Comparison of ENCODE assay signal across 10 cellular contexts in the genomic region with DNA sequence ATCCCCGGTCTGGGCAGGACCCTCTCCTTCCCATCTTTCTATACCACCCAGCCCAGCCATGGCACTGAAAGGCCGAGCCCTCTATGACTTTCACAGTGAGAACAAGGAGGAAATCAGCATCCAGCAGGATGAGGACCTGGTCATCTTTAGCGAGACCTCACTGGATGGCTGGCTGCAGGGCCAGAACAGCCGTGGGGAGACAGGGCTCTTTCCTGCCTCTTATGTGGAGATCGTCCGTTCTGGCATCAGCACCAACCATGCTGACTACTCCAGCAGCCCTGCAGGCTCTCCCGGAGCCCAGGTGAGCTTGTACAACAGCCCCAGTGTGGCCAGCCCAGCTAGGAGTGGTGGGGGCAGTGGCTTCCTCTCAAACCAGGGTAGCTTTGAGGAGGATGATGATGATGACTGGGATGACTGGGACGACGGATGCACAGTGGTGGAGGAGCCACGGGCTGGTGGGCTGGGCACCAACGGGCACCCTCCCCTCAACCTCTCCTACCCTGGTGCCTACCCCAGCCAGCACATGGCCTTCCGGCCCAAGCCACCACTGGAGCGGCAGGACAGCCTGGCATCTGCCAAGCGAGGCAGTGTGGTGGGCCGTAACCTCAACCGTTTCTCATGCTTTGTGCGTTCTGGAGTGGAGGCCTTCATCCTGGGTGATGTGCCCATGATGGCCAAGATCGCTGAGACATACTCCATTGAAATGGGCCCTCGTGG. TPM values are rescaled to one million over a fixed set of nuclear protein-coding genes. Genes with fewer than 3 reads are reported as not detected.
A peak's percentile ranks its signal among the peaks of the same experiment; 100 is the strongest.
DNase-seq lines count a peak whose midpoint lies in the region; ATAC-seq, FAIRE-seq and TF ChIP-seq lines count a peak whose summit lies in the region.
"Had no signal": no experiment of that assay in that cellular context is flagged by ENCODE, and none has a peak within 500 bp of the region (broad histone marks: within the 10 kb centered on the region; RNA-seq: fewer than 3 reads in every experiment).

No MANE protein-coding gene starts in this region.

- 43 to 57% methylated on average over 19 of the region's 19 CpGs for WGBS in pancreas, 2 donors

- H3K27ac ChIP-seq in CD8-positive, alpha-beta T cell (ENCODE audit: low read depth, low read length), result no peak overlapping the region
- H3K27ac ChIP-seq in pancreas, result peak overlapping the region in 3 of 4 donors; percentile 95 to 99 (median 98)

- no peak overlapping the region for H3K27ac Mint-ChIP-seq in CD8-positive, alpha-beta T cell
- H3K27ac Mint-ChIP-seq in WTC11, result peak overlapping the region; percentile 89; the same call in 1 of the 2 replicates

- no peaks in the 10 kb centered on the region for H3K9me3 Mint-ChIP-seq in CD8-positive, alpha-beta T cell
- H3K9me3 Mint-ChIP-seq in WTC11, result no peaks in the 10 kb centered on the region

- no peak for FAIRE-seq in pancreas (lab: Jason Lieb, UNC)

- no peaks in the 10 kb centered on the region for H3K27me3 ChIP-seq in CD8-positive, alpha-beta T cell (ENCODE audit: insufficient read depth, low read length)
- no peaks in the 10 kb centered on the region for H3K27me3 ChIP-seq in pancreas

- H3K4me3 ChIP-seq in CD8-positive, alpha-beta T cell (ENCODE audit: low read depth, low read length), result no peak overlapping the region
- H3K4me3 ChIP-seq in fibroblast of mammary gland (ENCODE audit: control insufficient read depth, low read depth, low read length) (peak overlapping the region; percentile 86), pancreas (peak overlapping the region; percentile 60 to 87 (median 81))

- H3K9me3 ChIP-seq in CD8-positive, alpha-beta T cell (ENCODE audit: low read length), result no peaks in the 10 kb centered on the region
- no peaks in the 10 kb centered on the region for H3K9me3 ChIP-seq in pancreas

- H3K4me3 Mint-ChIP-seq in CD8-positive, alpha-beta T cell, result peak overlapping the region; percentile 82
- H3K4me3 Mint-ChIP-seq in WTC11, result peak overlapping the region; percentile 91

- POLR2A ChIA-PET in CD8-positive, alpha-beta T cell (lab: Charles Lee), result interaction anchor here (2.6 kb wide), 1 partner anchor 9 kb away, joined by 10 read pairs; a partner anchor contains a TSS
- POLR2A ChIA-PET in WTC11 (lab: Charles Lee), result interaction anchor here (1.0 kb wide), 1 partner anchor 9 kb away, joined by 5 read pairs; a partner anchor contains a TSS

- TF ChIP-seq CTCF in CD8-positive, alpha-beta T cell (IDR thresholded peaks at IDR 0.05), result no peak
- TF ChIP-seq CTCF in WTC11 (IDR thresholded peaks at IDR 0.05) (no peak), fibroblast of mammary gland (conservative IDR thresholded peaks at IDR 0.05; ENCODE audit: control insufficient read depth, insufficient read depth, low read depth, low read length) (no peak), pancreas (IDR thresholded peaks at IDR 0.05) (no peak)

- ATAC-seq in CD8-positive, alpha-beta T cell, result no peak
- ATAC-seq in WTC11, result no peak
- no peak for ATAC-seq in pancreas
- ATAC-seq in HG03139 (IDR thresholded peaks at IDR 0.05; ENCODE audit: unreplicated experiment), result no peak
- ATAC-seq in HG03378 (IDR thresholded peaks at IDR 0.05; ENCODE audit: unreplicated experiment), result no peak

- H3K27me3 Mint-ChIP-seq in CD8-positive, alpha-beta T cell (ENCODE audit: low read depth), result no peaks in the 10 kb centered on the region
- peaks cover 23% of the 10 kb centered on the region for H3K27me3 Mint-ChIP-seq in WTC11 (ENCODE audit: low read depth)

- CTCF ChIA-PET in CD8-positive, alpha-beta T cell (lab: Charles Lee), result interaction anchor here (0.7 kb wide), 1 partner anchor 140 kb away, joined by 3 read pairs; no protein-coding TSS in a partner anchor
- CTCF ChIA-PET in WTC11 (lab: Charles Lee), result no interaction called here

- no peaks in the 10 kb centered on the region for H3K36me3 Mint-ChIP-seq in CD8-positive, alpha-beta T cell
- peaks cover 15% of the 10 kb centered on the region for H3K36me3 Mint-ChIP-seq in WTC11

- intact Hi-C loops in CD8-positive, alpha-beta T cell (cut with DNase I, micrococcal nuclease), result loop anchor here in 1 of 2 experiments (10.0 kb wide), 1 partner anchor 864 kb away; a partner anchor contains a TSS
- intact Hi-C loops in pancreas (cut with DNase I), result no loop called here

- H3K4me1 Mint-ChIP-seq in CD8-positive, alpha-beta T cell (ENCODE audit: low read depth), result peaks cover 26% of the 10 kb centered on the region
- H3K4me1 Mint-ChIP-seq in WTC11, result peaks cover 60% of the 10 kb centered on the region

- peaks cover 20% of the 10 kb centered on the region for H3K4me1 ChIP-seq in CD8-positive, alpha-beta T cell (ENCODE audit: insufficient read depth, low read length)
- peaks cover 12 to 54% (median 25%) of the 10 kb centered on the region in 3 donors for H3K4me1 ChIP-seq in pancreas

- no peaks in the 10 kb centered on the region for H3K36me3 ChIP-seq in CD8-positive, alpha-beta T cell (ENCODE audit: insufficient read depth, low read length)
- no peaks in the 10 kb centered on the region for H3K36me3 ChIP-seq in pancreas

- no peak for DNase-seq in CD8-positive, alpha-beta T cell
- DNase-seq in WTC11 (ENCODE audit: low spot score) (no peak), fibroblast of mammary gland (ENCODE audit: low read depth) (no peak), pancreas (peak in 2 of 6 donors; percentile 50 to 78), AG20443 (ENCODE audit: low spot score) (no peak), GF-D8 (lab: John Stamatoyannopoulos, UW) (no peak)
- DNase-seq: activated T-cell treated with anti-CD3 and anti-CD28 coated beads for 4 hours, NCI-H2171 treated with DMSO at 0.1 percent for 48 hours had no signal

TF ChIP-seq in WTC11, 78 proteins besides CTCF, POLR2A, EP300 and RAD21:
- TF ChIP-seq, protein P1, sequence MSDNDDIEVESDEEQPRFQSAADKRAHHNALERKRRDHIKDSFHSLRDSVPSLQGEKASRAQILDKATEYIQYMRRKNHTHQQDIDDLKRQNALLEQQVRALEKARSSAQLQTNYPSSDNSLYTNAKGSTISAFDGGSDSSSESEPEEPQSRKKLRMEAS (CRISPR knock-in tag; IDR thresholded peaks at IDR 0.05), result 0 out of 2 replicates have a peak, but pooled peaks have one; percentile 14
- TF ChIP-seq, protein P2, sequence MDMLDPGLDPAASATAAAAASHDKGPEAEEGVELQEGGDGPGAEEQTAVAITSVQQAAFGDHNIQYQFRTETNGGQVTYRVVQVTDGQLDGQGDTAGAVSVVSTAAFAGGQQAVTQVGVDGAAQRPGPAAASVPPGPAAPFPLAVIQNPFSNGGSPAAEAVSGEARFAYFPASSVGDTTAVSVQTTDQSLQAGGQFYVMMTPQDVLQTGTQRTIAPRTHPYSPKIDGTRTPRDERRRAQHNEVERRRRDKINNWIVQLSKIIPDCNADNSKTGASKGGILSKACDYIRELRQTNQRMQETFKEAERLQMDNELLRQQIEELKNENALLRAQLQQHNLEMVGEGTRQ (CRISPR knock-in tag; IDR thresholded peaks at IDR 0.05), result no peak

RNA-seq across cellular contexts. Expression of a gene that starts 1.5 kb away (rescaled TPM):
- total RNA-seq in CD8-positive, alpha-beta T cell, result under 1 TPM; 0.56 to 0.95 TPM
- total RNA-seq in WTC11 (2021), result 17.8 to 19.8 TPM (median 18.9 TPM) in 3 replicates
- total RNA-seq in pancreas, result 10 to 100 TPM; 12.8 to 24.1 (median 14.6) TPM
- 10 to 100 TPM in 1 of 2 donors, 1 to 10 TPM in 1; 9.8 to 13.2 TPM for polyA plus RNA-seq in pancreas

RNA-seq across cellular contexts. Expression of a gene that starts 9.2 kb away (rescaled TPM):
- total RNA-seq in CD8-positive, alpha-beta T cell, result 10 to 100 TPM; 67.1 to 69.5 TPM
- total RNA-seq in WTC11 (2021) (93.7 to 107 TPM (median 94.8 TPM) in 3 replicates), pancreas (10 to 100 TPM; 18.7 to 34.8 (median 29.2) TPM)
- 10 to 100 TPM; 28.4 to 39.6 TPM for polyA plus RNA-seq in pancreas

RNA-seq across cellular contexts. Expression of a gene that starts 23.7 kb away (rescaled TPM):
- 1 to 10 TPM; 7.7 TPM for total RNA-seq in CD8-positive, alpha-beta T cell
- total RNA-seq in WTC11 (2021) (25.9 to 28.4 TPM (median 27.9 TPM) in 3 replicates), pancreas (10 to 100 TPM in 1 of 6 donors, 1 to 10 TPM in 5; 5.1 to 11.3 (median 6.4) TPM)
- polyA plus RNA-seq in pancreas, result 10 to 100 TPM in 1 of 2 donors, 1 to 10 TPM in 1; 8.7 to 13.1 TPM
